In the genomic region with DNA sequence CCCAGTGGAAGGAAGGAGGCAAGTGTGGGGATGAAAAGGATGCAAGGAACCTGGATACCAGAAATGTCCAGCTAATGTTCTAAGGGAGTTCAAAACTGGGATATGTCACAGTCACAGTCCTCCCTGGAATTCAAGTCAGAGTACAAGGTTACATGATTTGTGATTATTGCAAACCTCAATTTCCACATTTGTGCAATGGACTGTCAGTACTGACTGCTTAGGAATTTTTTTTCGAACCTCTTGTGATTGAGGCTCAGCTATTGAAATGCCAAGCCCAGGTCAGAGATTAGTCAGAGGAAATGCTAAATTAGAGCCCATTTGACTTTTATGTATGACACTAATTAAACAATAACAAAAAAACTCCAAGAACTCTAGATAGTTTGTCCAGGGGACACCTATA, we compare ENCODE assay signal across 25 cellular contexts.
DNase-seq lines count a peak whose midpoint lies in the region; TF ChIP-seq lines count a peak whose summit lies in the region.
"Had no signal": no experiment of that assay in that cellular context is flagged by ENCODE, and none has a peak within 500 bp of the region (broad histone marks: within the 10 kb centered on the region; RNA-seq: fewer than 3 reads in every experiment).

No MANE protein-coding gene starts in this region.

- H3K4me3 ChIP-seq in SJSA1 (no peak overlapping the region), tibial artery (no peak overlapping the region), endodermal cell (ENCODE audit: low read length) (no peak overlapping the region)
- H3K4me3 ChIP-seq: esophagus muscularis mucosa, heart right ventricle, prostate gland, transverse colon had no signal

- intact Hi-C loops in tibial artery (cut with DNase I; ENCODE audit: low total_unique reads), result no loop called here

- peak overlapping the region; percentile 60 for H3K27ac Mint-ChIP-seq in T-helper 2 cell treated with Interferon-gamma antibody and Interleukin-4, amounts not matched to agents 5 μg/mL and 100 μg/mL, for 36 hours
- H3K27ac Mint-ChIP-seq in endodermal cell, result no peak overlapping the region
- H3K27ac Mint-ChIP-seq: CD4-positive, alpha-beta memory T cell; dendritic cell treated with granulocyte-macrophage colony-stimulating factor and Interleukin-4, amounts not matched to agents 40 ng/mL and 50 ng/mL, for 4 days; stimulated activated memory B cell treated with anti-CD40 and anti-IgM and Interleukin-4, amounts not matched to agents 10 μg/mL and 1 μg/mL and 100 μg/mL, for 72 hours had no signal

- no peak overlapping the region for H3K4me3 Mint-ChIP-seq in T-helper 2 cell treated with Interferon-gamma antibody and Interleukin-4, amounts not matched to agents 5 μg/mL and 100 μg/mL, for 36 hours
- H3K4me3 Mint-ChIP-seq in endodermal cell, result no peak overlapping the region
- H3K4me3 Mint-ChIP-seq: CD4-positive, alpha-beta memory T cell; dendritic cell treated with granulocyte-macrophage colony-stimulating factor and Interleukin-4, amounts not matched to agents 40 ng/mL and 50 ng/mL, for 4 days; stimulated activated memory B cell treated with anti-CD40 and anti-IgM and Interleukin-4, amounts not matched to agents 10 μg/mL and 1 μg/mL and 100 μg/mL, for 72 hours had no signal

- peaks cover 2% of the 10 kb centered on the region for H3K4me1 Mint-ChIP-seq in T-helper 2 cell treated with Interferon-gamma antibody and Interleukin-4, amounts not matched to agents 5 μg/mL and 100 μg/mL, for 36 hours (ENCODE audit: low read depth)
- peaks cover 4% of the 10 kb centered on the region for H3K4me1 Mint-ChIP-seq in endodermal cell
- H3K4me1 Mint-ChIP-seq: stimulated activated memory B cell treated with anti-CD40 and anti-IgM and Interleukin-4, amounts not matched to agents 10 μg/mL and 1 μg/mL and 100 μg/mL, for 72 hours had no signal

- DNase-seq in T-helper 2 cell treated with Interferon-gamma antibody and Interleukin-4, amounts not matched to agents 5 μg/mL and 100 μg/mL, for 36 hours (ENCODE audit: low spot score), result no peak
- DNase-seq in T-helper 2 cell (no peak), SJSA1 (ENCODE audit: low read depth in 1 of 2, low spot score in 2 of 2) (peak in 1 of 2 experiments; percentile 62), epithelial cell of prostate (ENCODE audit: low read depth, low spot score) (no peak), tibial artery (no peak), endodermal cell (no peak), GM19238 (ENCODE audit: insufficient read length, low spot score) (no peak), COR-L47 (lab: John Stamatoyannopoulos, UW) (no peak)
- DNase-seq: activated CD4-positive, alpha-beta T cell treated with anti-CD3 and anti-CD28 coated beads for 4 hours; activated gamma-delta T cell; CD4-positive, alpha-beta memory T cell; heart right ventricle; kidney; midbrain; NCI-H2029 treated with DMSO at 0.1 percent for 48 hours; NCI-H510A treated with DMSO at 0.1 percent for 48 hours; SIG-M5; stimulated activated CD4-positive, alpha-beta T cell treated with anti-CD3 and anti-CD28 coated beads, Interleukin-12 subunit alpha, Interleukin-12 subunit beta, amount 100 ng/mL, for 4 hours; T1000; transverse colon had no signal

- WGBS in endodermal cell (ENCODE audit: insufficient coverage in 1 of 2, insufficient read length in 1 of 2), 2 experiments, result 84 to 100% methylated on average over 1 of the region's 1 CpG

- H3K9ac ChIP-seq in endodermal cell (ENCODE audit: extremely low read depth, low read length, poor library complexity, severe bottlenecking), result no peak overlapping the region

- H3K36me3 Mint-ChIP-seq in T-helper 2 cell treated with Interferon-gamma antibody and Interleukin-4, amounts not matched to agents 5 μg/mL and 100 μg/mL, for 36 hours (ENCODE audit: low read depth), result no peaks in the 10 kb centered on the region
- no peaks in the 10 kb centered on the region for H3K36me3 Mint-ChIP-seq in endodermal cell (ENCODE audit: low read depth)
- H3K36me3 Mint-ChIP-seq: CD4-positive, alpha-beta memory T cell; stimulated activated memory B cell treated with anti-CD40 and anti-IgM and Interleukin-4, amounts not matched to agents 10 μg/mL and 1 μg/mL and 100 μg/mL, for 72 hours had no signal

- H3K27me3 Mint-ChIP-seq in T-helper 2 cell treated with Interferon-gamma antibody and Interleukin-4, amounts not matched to agents 5 μg/mL and 100 μg/mL, for 36 hours (ENCODE audit: low read depth), result peaks cover 5% of the 10 kb centered on the region
- no peaks in the 10 kb centered on the region for H3K27me3 Mint-ChIP-seq in endodermal cell (ENCODE audit: insufficient read depth)
- H3K27me3 Mint-ChIP-seq: stimulated activated memory B cell treated with anti-CD40 and anti-IgM and Interleukin-4, amounts not matched to agents 10 μg/mL and 1 μg/mL and 100 μg/mL, for 72 hours had no signal

- H3K36me3 ChIP-seq in SJSA1 (no peaks in the 10 kb centered on the region), tibial artery (no peaks in the 10 kb centered on the region), endodermal cell (ENCODE audit: control insufficient read depth, insufficient read depth, low read length) (no peaks in the 10 kb centered on the region)
- H3K36me3 ChIP-seq: esophagus muscularis mucosa, heart right ventricle, prostate gland, transverse colon had no signal

- H3K27me3 ChIP-seq in SJSA1 (replicated peaks) (no peaks in the 10 kb centered on the region), tibial artery (no peaks in the 10 kb centered on the region), endodermal cell (ENCODE audit: control insufficient read depth, insufficient read depth, low read length, poor library complexity, severe bottlenecking) (no peaks in the 10 kb centered on the region)
- H3K27me3 ChIP-seq: esophagus muscularis mucosa, heart right ventricle, transverse colon had no signal

- peaks cover 74% of the 10 kb centered on the region for H3K4me1 ChIP-seq in SJSA1 (replicated peaks)
- peaks cover 0 to 51% (median 24%) of the 10 kb centered on the region in 4 donors for H3K4me1 ChIP-seq in tibial artery
- H3K4me1 ChIP-seq in endodermal cell (ENCODE audit: control insufficient read depth, insufficient read depth, low read length), result no peaks in the 10 kb centered on the region
- H3K4me1 ChIP-seq: prostate gland had no signal

- H3K9me3 Mint-ChIP-seq in T-helper 2 cell treated with Interferon-gamma antibody and Interleukin-4, amounts not matched to agents 5 μg/mL and 100 μg/mL, for 36 hours, result no peaks in the 10 kb centered on the region
- no peaks in the 10 kb centered on the region for H3K9me3 Mint-ChIP-seq in endodermal cell
- H3K9me3 Mint-ChIP-seq: dendritic cell treated with granulocyte-macrophage colony-stimulating factor and Interleukin-4, amounts not matched to agents 40 ng/mL and 50 ng/mL, for 4 days had no signal

- no peaks in the 10 kb centered on the region for H3K9me3 ChIP-seq in SJSA1 (replicated peaks)
- H3K9me3 ChIP-seq in tibial artery, result no peaks in the 10 kb centered on the region
- no peaks in the 10 kb centered on the region for H3K9me3 ChIP-seq in endodermal cell (ENCODE audit: control insufficient read depth, low read length)
- H3K9me3 ChIP-seq: esophagus muscularis mucosa, heart right ventricle, prostate gland, transverse colon had no signal

- H3K27ac ChIP-seq in SJSA1, result peak overlapping the region; percentile 56
- peak overlapping the region; percentile 32 for H3K27ac ChIP-seq in epithelial cell of prostate
- H3K27ac ChIP-seq in tibial artery, result peak overlapping the region; percentile 7 to 11
- no peak overlapping the region for H3K27ac ChIP-seq in endodermal cell (ENCODE audit: low read depth, low read length)
- H3K27ac ChIP-seq: 22Rv1, esophagus muscularis mucosa, prostate gland had no signal

- TF ChIP-seq CTCF in tibial artery (IDR thresholded peaks at IDR 0.05), result no peak
- no peak for TF ChIP-seq CTCF in endodermal cell (conservative IDR thresholded peaks at IDR 0.05)
